Comparison of ENCODE assay signal across 18 cellular contexts in genomic region chr2:240527153-240527750, GRCh38. TPM values are rescaled to one million over a fixed set of nuclear protein-coding genes. Genes with fewer than 3 reads are reported as not detected.
DNase-seq lines count a peak whose midpoint lies in the region; ATAC-seq, FAIRE-seq and TF ChIP-seq lines count a peak whose summit lies in the region.
"Had no signal": no experiment of that assay in that cellular context is flagged by ENCODE, and none has a peak within 500 bp of the region (broad histone marks: within the 10 kb centered on the region; RNA-seq: fewer than 3 reads in every experiment).

No MANE protein-coding gene starts in this region.

- H3K18ac ChIP-seq in IMR-90 (ENCODE audit: low read depth, low read length) = no peak overlapping the region

- no peak overlapping the region for H3K4me2 ChIP-seq in IMR-90 (ENCODE audit: low read depth, low read length)
- H3K4me2 ChIP-seq: BLaER1 had no signal

- no peak overlapping the region for H2BK15ac ChIP-seq in IMR-90 (ENCODE audit: low read depth, low read length)

- FAIRE-seq in GM12891 (lab: Jason Lieb, UNC) (peak; percentile 54), urothelium cell line (lab: Jason Lieb, UNC) (peak; percentile 23)
- FAIRE-seq: GM19239 had no signal

- no peak overlapping the region for H3K27ac ChIP-seq in IMR-90 (ENCODE audit: insufficient read depth, low read length)
- H3K27ac ChIP-seq: BLaER1, GM23248, HL-60 had no signal

- H2BK5ac ChIP-seq in IMR-90 (ENCODE audit: low read depth, low read length, poor library complexity, severe bottlenecking) = peak overlapping the region; percentile 26

- POLR2A ChIA-PET in IMR-90 (lab: Charles Lee; ENCODE audit: unreplicated experiment) = no interaction called here

- TF ChIP-seq CTCF in IMR-90 (conservative IDR thresholded peaks at IDR 0.05; ENCODE audit: low read depth, low read length) = no peak
- no peak for TF ChIP-seq CTCF in endothelial cell (IDR thresholded peaks at IDR 0.05; ENCODE audit: unreplicated experiment)

- peaks cover 21% of the 10 kb centered on the region for H3K27me3 Mint-ChIP-seq in endothelial cell (ENCODE audit: unreplicated experiment)
- H3K27me3 Mint-ChIP-seq: CD4-positive, alpha-beta memory T cell had no signal

- H2AK5ac ChIP-seq in IMR-90 (ENCODE audit: low read depth, low read length) = no peak overlapping the region

- H3K4me1 Mint-ChIP-seq in endothelial cell (ENCODE audit: unreplicated experiment) = no peaks in the 10 kb centered on the region
- H3K4me1 Mint-ChIP-seq: CD14-positive monocyte had no signal

- H3K27ac Mint-ChIP-seq in endothelial cell (ENCODE audit: unreplicated experiment) = peak overlapping the region; percentile 12
- H3K27ac Mint-ChIP-seq: CD14-positive monocyte; CD4-positive, alpha-beta memory T cell had no signal

- H4K5ac ChIP-seq in IMR-90 (ENCODE audit: low read depth, low read length) = no peak overlapping the region

- H3K9me1 ChIP-seq in IMR-90 (ENCODE audit: insufficient read depth, low read length) = no peaks in the 10 kb centered on the region; the same call in 1 of the 2 replicates

- H3K14ac ChIP-seq in IMR-90 (replicated peaks; ENCODE audit: low read depth, low read length) = no peak overlapping the region

- no peak overlapping the region for H3K4me3 ChIP-seq in IMR-90 (ENCODE audit: insufficient read depth, low read depth, low read length)
- H3K4me3 ChIP-seq: GM23248, HAP-1 had no signal

- peaks cover 45% of the 10 kb centered on the region for H3K36me3 Mint-ChIP-seq in endothelial cell (ENCODE audit: low read depth, unreplicated experiment)

- no peak overlapping the region for H4K91ac ChIP-seq in IMR-90 (ENCODE audit: insufficient read depth, low read depth, low read length)

- no TSS peak for BruUV-seq in IMR-90 (replicated peaks; lab: Mats Ljungman, UMichigan)

- H3K4ac ChIP-seq in IMR-90 (ENCODE audit: low read depth, low read length) = no peak overlapping the region

- peaks cover 24% of the 10 kb centered on the region for H3K9me3 ChIP-seq in IMR-90 (ENCODE audit: control insufficient read depth, insufficient read depth, low read length)

- DNase-seq in GM12891 (ENCODE audit: insufficient read length, low spot score) = no peak
- DNase-seq in IMR-90 = no peak
- no peak for DNase-seq in endothelial cell (ENCODE audit: low spot score)
- no peak for DNase-seq in urothelium cell line (ENCODE audit: low spot score)
- DNase-seq in NK-92 (lab: John Stamatoyannopoulos, UW; ENCODE audit: unreplicated experiment) = no peak
- DNase-seq in stimulated activated naive CD4-positive, alpha-beta T cell (lab: John Stamatoyannopoulos, UW) = no peak
- DNase-seq: 8988T; CD4-positive, alpha-beta memory T cell; DMS153; DMS79 treated with DMSO at 0.1 percent for 48 hours; GF-D8; GM23248 had no signal

- no peak overlapping the region for H2BK120ac ChIP-seq in IMR-90 (ENCODE audit: low read depth, low read length)

- H2AK9ac ChIP-seq in IMR-90 (replicated peaks; ENCODE audit: low read depth, low read length, poor library complexity) = peak overlapping the region; percentile 8

- H3K4me1 ChIP-seq in IMR-90 (ENCODE audit: control insufficient read depth, insufficient read depth, low read length) = no peaks in the 10 kb centered on the region
- H3K4me1 ChIP-seq: HAP-1 had no signal

- no peak overlapping the region for H2AFZ ChIP-seq in IMR-90 (replicated peaks; ENCODE audit: low read length, poor library complexity)
- H2AFZ ChIP-seq: GM23248 had no signal

- H3K4me3 Mint-ChIP-seq in endothelial cell (ENCODE audit: unreplicated experiment) = peak overlapping the region; percentile 22
- H3K4me3 Mint-ChIP-seq: CD14-positive monocyte; CD4-positive, alpha-beta memory T cell had no signal

- in situ Hi-C loops in IMR-90 (cut with MboI; ENCODE audit: low sequenced_read_pairs) = no loop called here

- ATAC-seq in IMR-90 (ENCODE audit: low read depth) (no peak), HG02970 (IDR thresholded peaks at IDR 0.05; ENCODE audit: low FRiP score, unreplicated experiment) (no peak)

- no peak overlapping the region for H3K9ac ChIP-seq in IMR-90 (ENCODE audit: low read depth, low read length)
- H3K9ac ChIP-seq: BLaER1, GM23248 had no signal

- H4K8ac ChIP-seq in IMR-90 (ENCODE audit: low read depth in 2 of 2, low read length in 2 of 2) = no peak overlapping the region

- dilution Hi-C loops in IMR-90 (cut with HindIII; ENCODE audit: low sequenced_read_pairs, unreplicated experiment) = no loop called here

- CTCF ChIA-PET in IMR-90 (lab: Yijun Ruan, JAX) = no interaction called here

- TF ChIP-seq POLR2A in GM12891 (IDR thresholded peaks at IDR 0.05; ENCODE audit: low read depth, low read length) (no peak), IMR-90 (IDR thresholded peaks at IDR 0.05; ENCODE audit: low read depth, low read length) (no peak)

- no peak overlapping the region for H2BK20ac ChIP-seq in IMR-90 (ENCODE audit: low read depth, low read length)

- peaks cover 39% of the 10 kb centered on the region for H3K9me3 Mint-ChIP-seq in endothelial cell (ENCODE audit: unreplicated experiment)

- H3K79me1 ChIP-seq in IMR-90 (ENCODE audit: low read depth in 1 of 2, low read length in 2 of 2) = peaks cover 0 to 4% of the 10 kb centered on the region in 2 experiments; a peak in 2 of 4 replicates

- H3K27me3 ChIP-seq in IMR-90 (ENCODE audit: control insufficient read depth, insufficient read depth, low read length) = no peaks in the 10 kb centered on the region
- H3K27me3 ChIP-seq: BLaER1 had no signal

- no peak overlapping the region for H3K23ac ChIP-seq in IMR-90 (ENCODE audit: low read depth, low read length)

- H3K36me3 ChIP-seq in IMR-90 (ENCODE audit: control insufficient read depth, insufficient read depth, low read length) = peaks cover 15% of the 10 kb centered on the region; the same call in 1 of the 2 replicates

- no peak for TF ChIP-seq RAD21 in IMR-90 (IDR thresholded peaks at IDR 0.05; ENCODE audit: low read length)

- no peaks in the 10 kb centered on the region for H4K20me1 ChIP-seq in IMR-90 (ENCODE audit: insufficient read depth, low read length)
- H4K20me1 ChIP-seq: BLaER1 had no signal

- WGBS in IMR-90 (ENCODE audit: extremely low coverage in 2 of 2, insufficient read length in 1 of 2), 2 experiments = 63 to 100% methylated on average over 1 to 2 of the region's 3 CpGs

- intact Hi-C loops in IMR-90 (cut with micrococcal nuclease) = no loop called here

- no peak overlapping the region for H3K56ac ChIP-seq in IMR-90 (ENCODE audit: extremely low read depth, insufficient read depth, low read length)

TF ChIP-seq in GM12891, 5 proteins besides CTCF, POLR2A, EP300 and RAD21:
- TF ChIP-seq PAX5 (IDR thresholded peaks at IDR 0.05; ENCODE audit: insufficient read depth, low read length, severe bottlenecking) = no peak
- TF ChIP-seq SPI1 (IDR thresholded peaks at IDR 0.05; ENCODE audit: low read depth, low read length) = no peak
- no peak for TF ChIP-seq POLR2AphosphoS5 (IDR thresholded peaks at IDR 0.05; ENCODE audit: low read depth, low read length)
- no peak for TF ChIP-seq POU2F2 (IDR thresholded peaks at IDR 0.05; ENCODE audit: low read depth, low read length)
- TF ChIP-seq TAF1 (IDR thresholded peaks at IDR 0.05; ENCODE audit: low read depth, low read length) = no peak

TF ChIP-seq in IMR-90, 13 proteins besides CTCF, POLR2A, EP300 and RAD21 (continues in another document):
- no peak for TF ChIP-seq BHLHE40 (IDR thresholded peaks at IDR 0.05; ENCODE audit: low read depth, low read length)
- TF ChIP-seq ELK1 (IDR thresholded peaks at IDR 0.05; ENCODE audit: borderline replicate concordance, low read depth, low read length) = no peak
- TF ChIP-seq CEBPB (IDR thresholded peaks at IDR 0.05; ENCODE audit: low read depth, low read length) = no peak
- TF ChIP-seq RFX5 (IDR thresholded peaks at IDR 0.05; ENCODE audit: low read depth, low read length) = no peak
- no peak for TF ChIP-seq MAFK (IDR thresholded peaks at IDR 0.05; ENCODE audit: low read depth, low read length)
- no peak for TF ChIP-seq MAZ (IDR thresholded peaks at IDR 0.05; ENCODE audit: borderline replicate concordance, low read depth, low read length)
- no peak for TF ChIP-seq RCOR1 (IDR thresholded peaks at IDR 0.05; ENCODE audit: insufficient replicate concordance, low read length)
- TF ChIP-seq CHD1 (IDR thresholded peaks at IDR 0.05; ENCODE audit: low read depth, low read length) = no peak
- no peak for TF ChIP-seq MXI1 (IDR thresholded peaks at IDR 0.05; ENCODE audit: borderline replicate concordance, low read depth, low read length)

RNA-seq across cellular contexts. Expression of gene ANKMY1, which starts 30.5 kb away (rescaled TPM):
- 8.3 TPM for polyA plus RNA-seq in GM12891 (2012; ENCODE audit: low read depth, missing spikeins)
- total RNA-seq in IMR-90 (2012; rRNA removed) (2.9 and 3.3 TPM in 2 replicates), endothelial cell (ENCODE audit: unreplicated experiment) (5.6 TPM)
- polyA plus RNA-seq in IMR-90 (2012; rRNA removed) = 4.1 and 5.5 TPM in 2 replicates
- polyA plus RNA-seq in IMR-90 (2012; cell fraction: cytosol; rRNA removed) = 2.3 and 2.6 TPM in 2 replicates
- 16.4 and 17.5 TPM in 2 replicates for polyA plus RNA-seq in IMR-90 (2012; cell fraction: nucleus; rRNA removed; ENCODE audit: low replicate concordance)

RNA-seq across cellular contexts. Expression of gene DUSP28, which starts 32.9 kb away (rescaled TPM):
- polyA plus RNA-seq in GM12891 (2012; ENCODE audit: low read depth, missing spikeins) = 6.9 TPM
- 1.1 and 2.5 TPM in 2 replicates for total RNA-seq in IMR-90 (2012; rRNA removed)
- 3.3 TPM in 2 replicates for polyA plus RNA-seq in IMR-90 (2012; rRNA removed)
- 3.0 and 3.2 TPM in 2 replicates for polyA plus RNA-seq in IMR-90 (2012; cell fraction: cytosol; rRNA removed)
- polyA plus RNA-seq in IMR-90 (2012; cell fraction: nucleus; rRNA removed; ENCODE audit: low replicate concordance) = 2.6 and 5.3 TPM in 2 replicates
- total RNA-seq in endothelial cell (ENCODE audit: unreplicated experiment) = 1.5 TPM

RNA-seq across cellular contexts. Expression of gene RNPEPL1, which starts 41.0 kb away (rescaled TPM):
- polyA plus RNA-seq in GM12891 (2012; ENCODE audit: low read depth, missing spikeins) = 26.9 TPM
- total RNA-seq in IMR-90 (2012; rRNA removed) = 3.8 and 3.9 TPM in 2 replicates
- polyA plus RNA-seq in IMR-90 (2012; rRNA removed) = 15.9 and 18.7 TPM in 2 replicates
- 10.5 and 25.6 TPM in 2 replicates for polyA plus RNA-seq in IMR-90 (2012; cell fraction: cytosol; rRNA removed)
- polyA plus RNA-seq in IMR-90 (2012; cell fraction: nucleus; rRNA removed; ENCODE audit: low replicate concordance) = 31.4 and 92.4 TPM in 2 replicates
- 29.2 TPM for total RNA-seq in endothelial cell (ENCODE audit: unreplicated experiment)

RNA-seq across cellular contexts. Expression of gene CAPN10, which starts 59.3 kb away (rescaled TPM):
- 15.6 TPM for polyA plus RNA-seq in GM12891 (2012; ENCODE audit: low read depth, missing spikeins)
- total RNA-seq in IMR-90 (2012; rRNA removed) = 5.6 and 6.3 TPM in 2 replicates
- polyA plus RNA-seq in IMR-90 (2012; rRNA removed) = 20.9 and 27.4 TPM in 2 replicates
- polyA plus RNA-seq in IMR-90 (2012; cell fraction: cytosol; rRNA removed) = 11.6 and 19.3 TPM in 2 replicates
- polyA plus RNA-seq in IMR-90 (2012; cell fraction: nucleus; rRNA removed; ENCODE audit: low replicate concordance) = 72.5 and 181 TPM in 2 replicates
- 47.8 TPM for total RNA-seq in endothelial cell (ENCODE audit: unreplicated experiment)
